8 cellular contexts compared by ENCODE assay signal in genomic region chr16:15672514-15673167, GRCh38. TPM values are rescaled to one million over a fixed set of nuclear protein-coding genes. Genes with fewer than 3 reads are reported as not detected.
DNase-seq lines count a peak whose midpoint lies in the region; ATAC-seq, FAIRE-seq and TF ChIP-seq lines count a peak whose summit lies in the region.

No MANE protein-coding gene starts in this region.

- ATAC-seq in omental fat pad (ENCODE audit: low FRiP score) = peak; percentile 92
- no peak for ATAC-seq in HG03045 (IDR thresholded peaks at IDR 0.05; ENCODE audit: unreplicated experiment)

- TF ChIP-seq CTCF in omental fat pad (IDR thresholded peaks at IDR 0.05) = no peak

- FAIRE-seq in frontal cortex (lab: Jason Lieb, UNC) = no peak

- DNase-seq in GM03348 (ENCODE audit: low spot score) (peak; percentile 95), activated gamma-delta T cell (lab: John Stamatoyannopoulos, UW) (peak; percentile 18), frontal cortex (ENCODE audit: low spot score in 2 of 2) (peak; percentile 63 to 64), omental fat pad (ENCODE audit: low spot score) (peak; percentile 74), superior temporal gyrus (ENCODE audit: extremely low spot score) (peak; percentile 98), NCI-H446 treated with DMSO at 0.1 percent for 48 hours (lab: John Stamatoyannopoulos, UW) (no peak)

TF ChIP-seq in PFSK-1, 5 proteins besides CTCF, POLR2A, EP300 and RAD21:
- TF ChIP-seq TAF1 (IDR thresholded peaks at IDR 0.05; ENCODE audit: borderline replicate concordance, insufficient read depth, low read length) (0 out of 2 replicates have a peak, but pooled peaks have one; percentile 26), POLR2AphosphoS5 (IDR thresholded peaks at IDR 0.05; ENCODE audit: low read depth, low read length) (peak; percentile 43), FOXP2 (optimal IDR thresholded peaks at IDR 0.05; ENCODE audit: borderline replicate concordance, extremely low read depth, extremely low read length, insufficient read depth) (peak; percentile 87), SIN3A (IDR thresholded peaks at IDR 0.05; ENCODE audit: borderline replicate concordance, insufficient read depth, low read length) (0 out of 2 replicates have a peak, but pooled peaks have one; percentile 16), REST (IDR thresholded peaks at IDR 0.05; ENCODE audit: insufficient read depth in 1 of 2, low read depth in 2 of 2, low read length in 2 of 2) (no peak; a peak in 1 of 4 replicates)
TF ChIP-seq in PFSK-1: peak in this region for 4.

RNA-seq across cellular contexts. Expression of gene NDE1, which starts 22.6 kb away (rescaled TPM):
- polyA plus RNA-seq in PFSK-1 (2012; ENCODE audit: insufficient read length, low read depth) = 43.4 TPM
- total RNA-seq in frontal cortex = 4.1 TPM
- 10 to 100 TPM; 11.9 to 26.2 (median 21.2) TPM for total RNA-seq in omental fat pad

RNA-seq across cellular contexts. Expression of gene MARF1, which starts 29.7 kb away (rescaled TPM):
- 17.3 TPM for polyA plus RNA-seq in PFSK-1 (2012; ENCODE audit: insufficient read length, low read depth)
- total RNA-seq in frontal cortex = 20.4 TPM
- 10 to 100 TPM; 20.7 to 53.9 (median 29.3) TPM for total RNA-seq in omental fat pad
